Comparison of ENCODE assay signal across 10 cellular contexts in genomic region chr14:104792101-104792884, GRCh38. TPM values are rescaled to one million over a fixed set of nuclear protein-coding genes. Genes with fewer than 3 reads are reported as not detected.
A peak's percentile ranks its signal among the peaks of the same experiment; 100 is the strongest.
DNase-seq lines count a peak whose midpoint lies in the region; ATAC-seq, FAIRE-seq and TF ChIP-seq lines count a peak whose summit lies in the region.
"Had no signal": no experiment of that assay in that cellular context is flagged by ENCODE, and none has a peak within 500 bp of the region (broad histone marks: within the 10 kb centered on the region; RNA-seq: fewer than 3 reads in every experiment).

No MANE protein-coding gene starts in this region.

- POLR2A ChIA-PET in K562 (lab: Yijun Ruan, JAX) = no interaction called here
- POLR2A ChIA-PET in HepG2 (lab: Yijun Ruan, JAX) = no interaction called here

- TF ChIP-seq RAD21 in K562 (CRISPR knock-in tag; conservative IDR thresholded peaks at IDR 0.05 in 1 of 2, IDR thresholded peaks at IDR 0.05 in 1 of 2) (no peak), HepG2 (CRISPR knock-in tag; IDR thresholded peaks at IDR 0.05) (no peak)

- WGBS in K562 (ENCODE audit: insufficient coverage, low coverage, missing lambda C conversion rate) = 88% methylated on average over 10 of the region's 25 CpGs
- 97% methylated on average over 14 of the region's 25 CpGs for WGBS in HepG2 (ENCODE audit: low lambda C conversion rate)

- ATAC-seq in K562 = no peak
- ATAC-seq in HepG2 = no peak
- no peak for ATAC-seq in thoracic aorta (ENCODE audit: insufficient number of reproducible peaks, low FRiP score, low read depth)
- ATAC-seq in HG02623 (IDR thresholded peaks at IDR 0.05; ENCODE audit: unreplicated experiment) = no peak

- DNase-seq in NCI-H345 (lab: John Stamatoyannopoulos, UW) (peak; percentile 22), NCI-H345 treated with DMSO at 0.1 percent for 48 hours (lab: John Stamatoyannopoulos, UW; ENCODE audit: unreplicated experiment) (no peak), K562 (ENCODE audit: extremely low read depth in 1 of 4, low spot score in 3 of 4) (no peak), HepG2 (ENCODE audit: low spot score) (no peak), thoracic aorta (ENCODE audit: low spot score) (no peak), kidney glomerular epithelial cell (lab: John Stamatoyannopoulos, UW) (no peak)
- DNase-seq in activated naive CD4-positive, alpha-beta T cell (lab: John Stamatoyannopoulos, UW) = no peak
- DNase-seq: NCI-H2171 treated with DMSO at 0.1 percent for 48 hours had no signal

- TF ChIP-seq EP300 in K562 (IDR thresholded peaks at IDR 0.05; ENCODE audit: low read length) (no peak), HepG2 (IDR thresholded peaks at IDR 0.05; ENCODE audit: low read depth in 2 of 2, low read length in 2 of 2) (no peak), HepG2 (CRISPR knock-in tag; IDR thresholded peaks at IDR 0.05; ENCODE audit: borderline replicate concordance) (no peak)

- H3K4me3 ChIP-seq in K562 (no peak overlapping the region), HepG2 (replicated peaks in 1 of 3; ENCODE audit: insufficient read depth in 1 of 3, low read depth in 2 of 3, low read length in 3 of 3) (no peak overlapping the region), thoracic aorta (peak overlapping the region; percentile 15)

- H3K9me1 ChIP-seq in K562 (ENCODE audit: control insufficient read depth, insufficient read depth, low read length) = no peaks in the 10 kb centered on the region

- peaks cover 25 to 87% of the 10 kb centered on the region in 2 experiments for H3K4me1 ChIP-seq in K562 (replicated peaks in 1 of 2; ENCODE audit: control insufficient read depth in 2 of 2, insufficient read depth in 2 of 2, low read length in 2 of 2)
- peaks cover 48% of the 10 kb centered on the region for H3K4me1 ChIP-seq in HepG2 (ENCODE audit: insufficient read depth, low read length)
- H3K4me1 ChIP-seq in thoracic aorta (ENCODE audit: control insufficient read depth in 1 of 2, low read depth in 2 of 2) = peaks cover 40 to 69% of the 10 kb centered on the region in 2 donors

- H3K9me3 ChIP-seq in K562 (replicated peaks; ENCODE audit: control insufficient read depth, insufficient read depth, low read depth, low read length) = no peaks in the 10 kb centered on the region
- H3K9me3 ChIP-seq in HepG2 (ENCODE audit: low read length) = no peaks in the 10 kb centered on the region
- H3K9me3 ChIP-seq in thoracic aorta = no peaks in the 10 kb centered on the region

- no peak for FAIRE-seq in K562 (lab: Jason Lieb, UNC)
- no peak for FAIRE-seq in HepG2 (lab: Jason Lieb, UNC)
- FAIRE-seq: H54 had no signal

- BruUV-seq in K562 (replicated peaks; lab: Mats Ljungman, UMichigan) (no TSS peak), HepG2 (replicated peaks; lab: Mats Ljungman, UMichigan) (no TSS peak)

- TF ChIP-seq CTCF in K562 (IDR thresholded peaks at IDR 0.05 in 2 of 3, conservative IDR thresholded peaks at IDR 0.05 in 1 of 3; ENCODE audit: insufficient read depth in 2 of 3, low read depth in 1 of 3, low read length in 3 of 3) (no peak), HepG2 (CRISPR knock-in tag; IDR thresholded peaks at IDR 0.05) (no peak), thoracic aorta (IDR thresholded peaks at IDR 0.05) (no peak)

- H3K79me2 ChIP-seq in K562 (ENCODE audit: control insufficient read depth, insufficient read depth, low read length) = peaks cover 54% of the 10 kb centered on the region
- peaks cover 26% of the 10 kb centered on the region for H3K79me2 ChIP-seq in HepG2 (ENCODE audit: insufficient read depth, low read length)

- H3K4me2 ChIP-seq in K562 (ENCODE audit: insufficient read depth, low read length) (no peak overlapping the region), HepG2 (ENCODE audit: low read depth, low read length) (no peak overlapping the region)

- intact Hi-C loops in K562 (cut with micrococcal nuclease) = no loop called here
- intact Hi-C loops in HepG2 (cut with micrococcal nuclease; ENCODE audit: unreplicated experiment) = no loop called here

- H3K9ac ChIP-seq in K562 (ENCODE audit: insufficient read depth in 1 of 2, low read depth in 2 of 2, low read length in 2 of 2) (peak overlapping the region in 1 of 2 experiments; percentile 78; a peak in 2 of 4 replicates), HepG2 (ENCODE audit: insufficient read depth, low read depth, low read length) (peak overlapping the region; percentile 86; the same call in 1 of the 2 replicates)

- H3K36me3 ChIP-seq in K562 (ENCODE audit: control insufficient read depth, insufficient read depth, low read length) (peaks cover 53% of the 10 kb centered on the region; the same call in 1 of the 3 replicates), HepG2 (replicated peaks in 1 of 2; ENCODE audit: control insufficient read depth in 1 of 2, insufficient read depth in 2 of 2, low read length in 2 of 2) (peaks cover 14 to 25% of the 10 kb centered on the region in 2 experiments; a peak in 3 of 5 replicates), thoracic aorta (peaks cover 13% of the 10 kb centered on the region)

- H4K20me1 ChIP-seq in K562 (replicated peaks; ENCODE audit: control insufficient read depth, insufficient read depth, low read length) (peaks cover 12% of the 10 kb centered on the region; the same call in 1 of the 2 replicates), HepG2 (ENCODE audit: insufficient read depth, low read length) (peaks cover 17% of the 10 kb centered on the region)

- H2AFZ ChIP-seq in K562 (ENCODE audit: low read depth, low read length) = no peak overlapping the region
- H2AFZ ChIP-seq in HepG2 (ENCODE audit: low read length) = no peak overlapping the region

- TF ChIP-seq POLR2A in K562 (conservative IDR thresholded peaks at IDR 0.05) (no peak), HepG2 (IDR thresholded peaks at IDR 0.05; ENCODE audit: insufficient read depth in 1 of 2, low read depth in 2 of 2, low read length in 2 of 2) (no peak)

- in situ Hi-C loops in K562 (cut with MboI) (no loop called here), HepG2 (cut with HindIII; ENCODE audit: extremely low pct_ligation_motif_present, low pct_unique_long_range_greater_than_20kb) (no loop called here)

- H3K27me3 ChIP-seq in K562 (ENCODE audit: control insufficient read depth in 2 of 2, insufficient read depth in 2 of 2, low read length in 2 of 2) = no peaks in the 10 kb centered on the region
- no peaks in the 10 kb centered on the region for H3K27me3 ChIP-seq in HepG2 (ENCODE audit: control insufficient read depth in 1 of 2, insufficient read depth in 2 of 2, low read length in 2 of 2)
- H3K27me3 ChIP-seq in thoracic aorta (replicated peaks; ENCODE audit: insufficient read depth) = no peaks in the 10 kb centered on the region

- no peak overlapping the region for H3K27ac ChIP-seq in K562 (ENCODE audit: extremely low read depth, low read depth, low read length)
- H3K27ac ChIP-seq in HepG2 (ENCODE audit: extremely low read length, insufficient read depth, low read length) = no peak overlapping the region
- H3K27ac ChIP-seq in thoracic aorta = peak overlapping the region; percentile 37 to 54

- CTCF ChIA-PET in K562 (lab: Yijun Ruan, JAX; ENCODE audit: low intra/inter-chr PET ratio) (no interaction called here), HepG2 (lab: Yijun Ruan, JAX; ENCODE audit: low intra/inter-chr PET ratio, low total read pairs) (no interaction called here)

RNA-seq across cellular contexts. Expression of gene AKT1, which starts 3.3 kb away (rescaled TPM):
- total RNA-seq in K562 (2011; cell fraction: chromatin; rRNA removed; ENCODE audit: low replicate concordance) = 90.8 and 209 TPM in 2 replicates
- 135 and 136 TPM in 2 replicates for total RNA-seq in K562 (2011; cell fraction: nucleolus; rRNA removed)
- 81.8 and 88.4 TPM in 2 replicates for total RNA-seq in K562 (2011; cell fraction: nucleoplasm; rRNA removed)
- 80.1 and 91.2 TPM in 2 replicates for total RNA-seq in K562 (2014; rRNA removed)
- total RNA-seq in K562 (2014; rRNA removed; fragmentation: Illumina TruSeq; extraction: Trizol) = 25.9 and 37.5 TPM in 2 replicates
- 74.5 and 75.1 TPM in 2 replicates for total RNA-seq in K562 (2015; rRNA removed; fragmentation: Illumina TruSeq; extraction: Trizol)
- total RNA-seq in K562 (2021) = 117 and 132 TPM in 2 replicates
- 71.8 and 79.3 TPM in 2 replicates for polyA plus RNA-seq in K562 (2011; rRNA removed)
- 96.5 and 143 TPM in 2 replicates for polyA plus RNA-seq in K562 (2011; cell fraction: cytosol; rRNA removed)
- polyA plus RNA-seq in K562 (2011; cell fraction: nucleus; rRNA removed) = 217 and 312 TPM in 2 replicates
- 86.9 and 120 TPM in 2 replicates for polyA plus RNA-seq in K562 (2012)
- polyA plus RNA-seq in K562 (2014; fragmentation: Illumina TruSeq; extraction: Trizol) = 82.0 and 89.7 TPM in 2 replicates
- polyA plus RNA-seq in K562 (2014; fragmentation: Nextera tagmentation; extraction: Ambion mirVana) = 1 to 10 TPM in 1 of 2 experiments, under 1 TPM in 1; 0.49 to 1.3 TPM
- polyA plus RNA-seq in K562 (2014; rRNA removed) = 106 TPM in 2 replicates
- polyA minus RNA-seq in K562 (2011; rRNA and poly(A)+ RNA removed) = 41.9 and 67.3 TPM in 2 replicates
- polyA minus RNA-seq in K562 (2011; cell fraction: cytosol; rRNA and poly(A)+ RNA removed) = 64.3 and 80.4 TPM in 2 replicates
- 29.8 and 38.1 TPM in 2 replicates for polyA minus RNA-seq in K562 (2011; cell fraction: nucleus; rRNA and poly(A)+ RNA removed)
- total RNA-seq in HepG2 (2016; rRNA removed; fragmentation: Illumina TruSeq; extraction: Trizol) = 85.7 and 96.2 TPM in 2 replicates
- 66.8 and 84.2 TPM in 2 replicates for total RNA-seq in HepG2 (2016; cell fraction: cytosol; rRNA removed; fragmentation: Illumina TruSeq; extraction: Trizol; ENCODE audit: low read depth)
- 76.8 and 97.9 TPM in 2 replicates for total RNA-seq in HepG2 (2016; cell fraction: insoluble cytoplasmic fraction; rRNA removed; fragmentation: Illumina TruSeq; extraction: Trizol)
- 171 and 190 TPM in 2 replicates for total RNA-seq in HepG2 (2016; cell fraction: membrane; rRNA removed; fragmentation: Illumina TruSeq; extraction: Trizol)
- 48.2 and 57.1 TPM in 2 replicates for total RNA-seq in HepG2 (2016; cell fraction: nucleus; rRNA removed; fragmentation: Illumina TruSeq; extraction: Trizol)
- 116 and 135 TPM in 2 replicates for polyA plus RNA-seq in HepG2 (2011; rRNA removed)
- polyA plus RNA-seq in HepG2 (2011; cell fraction: cytosol; rRNA removed) = 114 and 136 TPM in 2 replicates
- 362 and 435 TPM in 2 replicates for polyA plus RNA-seq in HepG2 (2011; cell fraction: nucleus; rRNA removed)
- polyA plus RNA-seq in HepG2 (2012) = 58.6 and 80.7 TPM in 2 replicates
- polyA plus RNA-seq in HepG2 (2016; cell fraction: cytosol; fragmentation: Illumina TruSeq; extraction: Trizol; ENCODE audit: low read depth) = 81.6 and 107 TPM in 2 replicates
- polyA plus RNA-seq in HepG2 (2016; cell fraction: insoluble cytoplasmic fraction; fragmentation: Illumina TruSeq; extraction: Trizol; ENCODE audit: low read depth) = 105 and 119 TPM in 2 replicates
- polyA plus RNA-seq in HepG2 (2016; cell fraction: membrane; fragmentation: Illumina TruSeq; extraction: Trizol; ENCODE audit: low read depth) = 182 and 194 TPM in 2 replicates
- 146 and 159 TPM in 2 replicates for polyA plus RNA-seq in HepG2 (2016; cell fraction: nucleus; fragmentation: Illumina TruSeq; extraction: Trizol; ENCODE audit: insufficient read depth, low read depth)
- polyA minus RNA-seq in HepG2 (2011; rRNA and poly(A)+ RNA removed; ENCODE audit: low replicate concordance) = 159 and 183 TPM in 2 replicates
- polyA minus RNA-seq in HepG2 (2011; cell fraction: cytosol; rRNA and poly(A)+ RNA removed) = 76.1 and 78.3 TPM in 2 replicates
- polyA minus RNA-seq in HepG2 (2011; cell fraction: nucleus; rRNA and poly(A)+ RNA removed) = 46.7 and 48.0 TPM in 2 replicates
- 100 to 1,000 TPM; 158 to 162 TPM for total RNA-seq in thoracic aorta

RNA-seq across cellular contexts. Expression of gene ZBTB42, which starts 8.6 kb away (rescaled TPM):
- total RNA-seq in K562 (2011; cell fraction: chromatin; rRNA removed; ENCODE audit: low replicate concordance) = 3.2 and 14.3 TPM in 2 replicates
- 17.5 and 19.2 TPM in 2 replicates for total RNA-seq in K562 (2011; cell fraction: nucleolus; rRNA removed)
- 7.6 and 8.4 TPM in 2 replicates for total RNA-seq in K562 (2011; cell fraction: nucleoplasm; rRNA removed)
- total RNA-seq in K562 (2014; rRNA removed) (5.5 and 7.2 TPM in 2 replicates), K562 (2014; rRNA removed; fragmentation: Illumina TruSeq; extraction: Trizol) (1.4 and 1.5 TPM in 2 replicates), K562 (2015; rRNA removed; fragmentation: Illumina TruSeq; extraction: Trizol) (5.1 TPM in 2 replicates), K562 (2021) (7.4 and 8.5 TPM in 2 replicates), HepG2 (2016; rRNA removed; fragmentation: Illumina TruSeq; extraction: Trizol) (3.2 and 4.2 TPM in 2 replicates), thoracic aorta (1 to 10 TPM; 3.2 to 4.4 TPM)
- polyA plus RNA-seq in K562 (2011; rRNA removed) (2.2 and 2.4 TPM in 2 replicates), K562 (2014; fragmentation: Illumina TruSeq; extraction: Trizol) (2.4 and 4.5 TPM in 2 replicates), K562 (2014; fragmentation: Nextera tagmentation; extraction: Ambion mirVana) (under 1 TPM; 0.03 to 0.08 TPM), K562 (2014; rRNA removed) (2.9 and 3.7 TPM in 2 replicates), HepG2 (2011; rRNA removed) (2.8 and 4.0 TPM in 2 replicates)
- 3.5 and 9.0 TPM in 2 replicates for polyA plus RNA-seq in K562 (2011; cell fraction: cytosol; rRNA removed)
- polyA plus RNA-seq in K562 (2011; cell fraction: nucleus; rRNA removed) = 3.6 and 6.6 TPM in 2 replicates
- polyA plus RNA-seq in K562 (2012) = 4.5 and 5.8 TPM in 2 replicates
- 2.9 and 4.9 TPM in 2 replicates for polyA minus RNA-seq in K562 (2011; rRNA and poly(A)+ RNA removed)
- polyA minus RNA-seq in K562 (2011; cell fraction: cytosol; rRNA and poly(A)+ RNA removed) = 6.0 and 8.7 TPM in 2 replicates
- 12.0 and 13.1 TPM in 2 replicates for polyA minus RNA-seq in K562 (2011; cell fraction: nucleus; rRNA and poly(A)+ RNA removed)
- total RNA-seq in HepG2 (2016; cell fraction: cytosol; rRNA removed; fragmentation: Illumina TruSeq; extraction: Trizol; ENCODE audit: low read depth) = 1.2 and 1.6 TPM in 2 replicates
- total RNA-seq in HepG2 (2016; cell fraction: insoluble cytoplasmic fraction; rRNA removed; fragmentation: Illumina TruSeq; extraction: Trizol) = 2.4 and 3.9 TPM in 2 replicates
- total RNA-seq in HepG2 (2016; cell fraction: membrane; rRNA removed; fragmentation: Illumina TruSeq; extraction: Trizol) = 4.3 and 4.4 TPM in 2 replicates
- 3.6 and 4.2 TPM in 2 replicates for total RNA-seq in HepG2 (2016; cell fraction: nucleus; rRNA removed; fragmentation: Illumina TruSeq; extraction: Trizol)
- 3.7 and 4.3 TPM in 2 replicates for polyA plus RNA-seq in HepG2 (2011; cell fraction: cytosol; rRNA removed)
- polyA plus RNA-seq in HepG2 (2011; cell fraction: nucleus; rRNA removed) = 7.2 and 7.5 TPM in 2 replicates
- 3.6 and 4.3 TPM in 2 replicates for polyA plus RNA-seq in HepG2 (2012)
- 1.0 and 1.1 TPM in 2 replicates for polyA plus RNA-seq in HepG2 (2016; cell fraction: cytosol; fragmentation: Illumina TruSeq; extraction: Trizol; ENCODE audit: low read depth)
- 2.3 and 2.7 TPM in 2 replicates for polyA plus RNA-seq in HepG2 (2016; cell fraction: insoluble cytoplasmic fraction; fragmentation: Illumina TruSeq; extraction: Trizol; ENCODE audit: low read depth)
- 3.4 and 3.5 TPM in 2 replicates for polyA plus RNA-seq in HepG2 (2016; cell fraction: membrane; fragmentation: Illumina TruSeq; extraction: Trizol; ENCODE audit: low read depth)
- 2.8 and 3.1 TPM in 2 replicates for polyA plus RNA-seq in HepG2 (2016; cell fraction: nucleus; fragmentation: Illumina TruSeq; extraction: Trizol; ENCODE audit: insufficient read depth, low read depth)
- 6.6 and 17.0 TPM in 2 replicates for polyA minus RNA-seq in HepG2 (2011; rRNA and poly(A)+ RNA removed; ENCODE audit: low replicate concordance)
- 6.2 and 8.1 TPM in 2 replicates for polyA minus RNA-seq in HepG2 (2011; cell fraction: cytosol; rRNA and poly(A)+ RNA removed)
- 8.2 TPM in 2 replicates for polyA minus RNA-seq in HepG2 (2011; cell fraction: nucleus; rRNA and poly(A)+ RNA removed)

RNA-seq across cellular contexts. Expression of gene SIVA1, which starts 39.3 kb away (rescaled TPM):
- total RNA-seq in K562 (2011; cell fraction: chromatin; rRNA removed; ENCODE audit: low replicate concordance) = 12.2 and 40.0 TPM in 2 replicates
- 43.4 and 62.2 TPM in 2 replicates for total RNA-seq in K562 (2011; cell fraction: nucleolus; rRNA removed)
- total RNA-seq in K562 (2011; cell fraction: nucleoplasm; rRNA removed) = 31.2 and 34.7 TPM in 2 replicates
- total RNA-seq in K562 (2014; rRNA removed) = 186 and 216 TPM in 2 replicates
- total RNA-seq in K562 (2014; rRNA removed; fragmentation: Illumina TruSeq; extraction: Trizol) = 4.8 and 6.1 TPM in 2 replicates
- 55.9 and 57.8 TPM in 2 replicates for total RNA-seq in K562 (2015; rRNA removed; fragmentation: Illumina TruSeq; extraction: Trizol)
- 111 and 113 TPM in 2 replicates for total RNA-seq in K562 (2021)
- 54.2 and 66.2 TPM in 2 replicates for polyA plus RNA-seq in K562 (2011; rRNA removed)
- polyA plus RNA-seq in K562 (2011; cell fraction: cytosol; rRNA removed) = 115 and 354 TPM in 2 replicates
- 75.6 and 121 TPM in 2 replicates for polyA plus RNA-seq in K562 (2011; cell fraction: nucleus; rRNA removed)
- polyA plus RNA-seq in K562 (2012) = 69.5 and 80.9 TPM in 2 replicates
- polyA plus RNA-seq in K562 (2014; fragmentation: Illumina TruSeq; extraction: Trizol) = 7.8 and 43.9 TPM in 2 replicates
- 10 to 100 TPM in 1 of 2 experiments, 1 to 10 TPM in 1; 4.2 to 20.6 TPM for polyA plus RNA-seq in K562 (2014; fragmentation: Nextera tagmentation; extraction: Ambion mirVana)
- polyA plus RNA-seq in K562 (2014; rRNA removed) = 138 and 148 TPM in 2 replicates
- polyA minus RNA-seq in K562 (2011; rRNA and poly(A)+ RNA removed) = 6.6 and 10.6 TPM in 2 replicates
- 31.0 and 34.2 TPM in 2 replicates for polyA minus RNA-seq in K562 (2011; cell fraction: cytosol; rRNA and poly(A)+ RNA removed)
- polyA minus RNA-seq in K562 (2011; cell fraction: nucleus; rRNA and poly(A)+ RNA removed) = 16.2 and 20.1 TPM in 2 replicates
- 153 and 186 TPM in 2 replicates for total RNA-seq in HepG2 (2016; rRNA removed; fragmentation: Illumina TruSeq; extraction: Trizol)
- total RNA-seq in HepG2 (2016; cell fraction: cytosol; rRNA removed; fragmentation: Illumina TruSeq; extraction: Trizol; ENCODE audit: low read depth) = 171 and 229 TPM in 2 replicates
- total RNA-seq in HepG2 (2016; cell fraction: insoluble cytoplasmic fraction; rRNA removed; fragmentation: Illumina TruSeq; extraction: Trizol) = 166 and 191 TPM in 2 replicates
- total RNA-seq in HepG2 (2016; cell fraction: membrane; rRNA removed; fragmentation: Illumina TruSeq; extraction: Trizol) = 186 and 219 TPM in 2 replicates
- 86.2 and 101 TPM in 2 replicates for total RNA-seq in HepG2 (2016; cell fraction: nucleus; rRNA removed; fragmentation: Illumina TruSeq; extraction: Trizol)
- 123 and 142 TPM in 2 replicates for polyA plus RNA-seq in HepG2 (2011; rRNA removed)
- polyA plus RNA-seq in HepG2 (2011; cell fraction: cytosol; rRNA removed) = 108 and 239 TPM in 2 replicates
- polyA plus RNA-seq in HepG2 (2011; cell fraction: nucleus; rRNA removed) = 125 and 162 TPM in 2 replicates
- polyA plus RNA-seq in HepG2 (2012) = 61.3 and 68.1 TPM in 2 replicates
- 162 and 202 TPM in 2 replicates for polyA plus RNA-seq in HepG2 (2016; cell fraction: cytosol; fragmentation: Illumina TruSeq; extraction: Trizol; ENCODE audit: low read depth)
- polyA plus RNA-seq in HepG2 (2016; cell fraction: insoluble cytoplasmic fraction; fragmentation: Illumina TruSeq; extraction: Trizol; ENCODE audit: low read depth) = 128 and 130 TPM in 2 replicates
- 134 and 168 TPM in 2 replicates for polyA plus RNA-seq in HepG2 (2016; cell fraction: membrane; fragmentation: Illumina TruSeq; extraction: Trizol; ENCODE audit: low read depth)
- polyA plus RNA-seq in HepG2 (2016; cell fraction: nucleus; fragmentation: Illumina TruSeq; extraction: Trizol; ENCODE audit: insufficient read depth, low read depth) = 129 and 133 TPM in 2 replicates
- 49.5 and 64.5 TPM in 2 replicates for polyA minus RNA-seq in HepG2 (2011; rRNA and poly(A)+ RNA removed; ENCODE audit: low replicate concordance)
- 22.7 and 31.5 TPM in 2 replicates for polyA minus RNA-seq in HepG2 (2011; cell fraction: cytosol; rRNA and poly(A)+ RNA removed)
- 17.3 and 18.4 TPM in 2 replicates for polyA minus RNA-seq in HepG2 (2011; cell fraction: nucleus; rRNA and poly(A)+ RNA removed)
- total RNA-seq in thoracic aorta = 100 to 1,000 TPM; 218 to 320 TPM

Comparison
In these comparisons a context has a peak if more than half of its experiments do, and no peak if none do; other contexts are left out.
1. H3K27ac ChIP-seq: peak in thoracic aorta (2 of 2); none in K562 (single experiment) and HepG2 (single experiment).